In the genomic region with DNA sequence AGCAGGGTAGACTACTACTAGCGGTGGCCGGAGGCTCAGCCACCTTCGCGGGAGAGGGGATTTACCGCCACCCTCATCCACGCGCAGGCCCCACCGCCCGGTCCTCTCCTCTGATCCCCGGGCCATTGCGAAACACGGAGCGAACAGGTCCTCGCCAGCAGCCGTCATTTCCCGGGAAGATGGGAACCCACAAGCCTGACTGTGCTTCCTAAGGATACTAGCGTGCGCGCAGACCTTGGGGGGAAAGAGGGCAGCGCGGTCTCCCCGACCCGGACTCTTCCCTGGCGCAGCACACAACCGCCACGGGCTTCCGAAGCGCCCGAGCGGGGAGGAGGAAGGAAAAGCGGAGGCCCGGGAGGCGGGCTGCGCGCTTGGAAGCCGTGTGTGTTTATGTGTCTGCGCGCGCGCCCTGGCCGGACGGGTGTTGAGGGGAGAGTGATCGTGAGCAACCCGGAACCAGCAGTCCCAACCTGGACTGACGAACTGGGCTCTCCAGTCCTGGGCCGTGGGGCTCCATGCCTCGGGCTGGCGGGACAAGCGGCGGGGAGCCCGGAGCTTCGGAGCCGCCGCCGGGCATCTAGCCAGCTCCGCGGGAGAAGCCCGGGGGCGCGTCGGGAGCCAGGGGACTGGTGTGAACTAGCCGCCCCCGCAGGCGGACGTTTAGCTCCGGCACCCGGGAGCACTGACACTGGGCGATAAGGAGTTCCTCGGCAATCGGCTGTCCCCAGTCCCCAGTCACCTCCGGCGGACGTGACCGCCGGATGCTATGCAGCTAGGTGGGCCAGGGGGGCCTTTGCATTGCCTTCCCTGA, we compare ENCODE assay signal across 1 cellular context.
A peak's percentile ranks its signal among the peaks of the same experiment; 100 is the strongest.
TF ChIP-seq lines count a peak whose summit lies in the region.

No MANE protein-coding gene starts in this region.

TF ChIP-seq in K562, 482 proteins besides CTCF, POLR2A, EP300 and RAD21 (continued from another document and continues in another):
- TF ChIP-seq, protein P1, sequence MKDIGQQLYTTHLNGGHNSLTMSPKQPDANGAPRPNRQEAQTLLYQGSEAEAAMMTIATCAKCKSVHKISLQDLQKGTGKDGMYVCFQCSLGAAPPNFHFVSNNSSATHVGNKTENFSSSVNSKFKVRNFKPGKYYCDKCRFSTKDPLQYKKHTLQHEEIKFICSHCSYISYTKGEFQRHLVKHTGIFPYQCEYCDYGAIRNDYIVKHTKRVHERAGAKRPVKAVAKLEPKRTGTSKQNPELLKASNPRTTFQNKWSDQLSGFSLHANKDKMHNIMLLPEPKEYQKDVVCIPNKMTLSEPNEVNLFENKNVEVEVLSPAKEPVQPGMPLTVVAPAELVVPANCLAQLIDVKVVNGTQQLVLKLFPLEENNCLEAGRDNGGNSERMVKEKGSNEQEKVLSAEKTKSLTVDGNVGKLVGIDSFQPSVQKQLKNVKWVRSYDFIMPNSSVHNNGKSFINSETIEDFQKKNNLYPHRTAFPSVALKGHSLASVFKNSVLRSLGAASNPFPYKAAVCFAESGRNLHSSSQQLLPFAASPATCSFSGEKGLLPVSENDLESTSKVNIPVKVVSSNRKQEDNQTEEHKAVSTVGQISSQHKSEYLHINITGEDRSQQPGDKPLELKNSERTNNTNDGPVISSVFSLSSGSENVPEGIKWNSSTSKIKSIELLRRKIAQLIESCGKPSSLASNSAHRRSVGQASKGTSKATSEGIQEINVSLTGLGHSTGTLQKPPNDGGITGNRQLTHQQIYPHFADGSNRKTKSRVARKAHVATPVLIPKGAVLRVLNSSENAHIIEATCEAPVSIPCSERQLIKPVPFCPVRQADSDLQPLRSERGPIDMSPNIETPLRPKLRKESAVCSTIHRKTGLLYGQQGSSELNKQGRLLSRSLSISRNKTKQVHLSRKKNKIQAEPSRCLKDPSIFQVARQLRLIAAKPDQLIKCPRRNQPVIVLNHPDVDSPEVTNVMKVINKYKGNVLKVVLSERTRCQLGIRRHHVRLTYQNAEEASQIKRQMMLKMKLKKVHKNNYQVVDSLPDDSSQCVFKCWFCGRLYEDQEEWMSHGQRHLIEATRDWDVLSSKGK (CRISPR knock-in tag; IDR thresholded peaks at IDR 0.05) = no peak
- peak; percentile 91 for TF ChIP-seq POLR2G (IDR thresholded peaks at IDR 0.05; ENCODE audit: low read depth, low read length)
- peak; percentile 66; the same call in 1 of the 2 replicates for TF ChIP-seq MTA3 (IDR thresholded peaks at IDR 0.05; ENCODE audit: borderline replicate concordance)
- peak; percentile 76 for TF ChIP-seq FOXM1 (IDR thresholded peaks at IDR 0.05; ENCODE audit: low read depth)
- no peak for TF ChIP-seq FOXM1 (CRISPR knock-in tag; IDR thresholded peaks at IDR 0.05; ENCODE audit: low read depth)
- peak; percentile 98 for TF ChIP-seq RBFOX2 (IDR thresholded peaks at IDR 0.05; ENCODE audit: low read depth, low read length)
- peak; percentile 73; the same call in 1 of the 2 replicates for TF ChIP-seq SMARCC2 (IDR thresholded peaks at IDR 0.05; ENCODE audit: low read depth)
- TF ChIP-seq SMARCA4 (IDR thresholded peaks at IDR 0.05) = peak; percentile 85
- TF ChIP-seq TCF3 (CRISPR knock-in tag; IDR thresholded peaks at IDR 0.05) = peak; percentile 96
- TF ChIP-seq FIP1L1 (IDR thresholded peaks at IDR 0.05; ENCODE audit: low read depth, low read length, poor library complexity, severe bottlenecking) = peak; percentile 44
- TF ChIP-seq, protein P2, sequence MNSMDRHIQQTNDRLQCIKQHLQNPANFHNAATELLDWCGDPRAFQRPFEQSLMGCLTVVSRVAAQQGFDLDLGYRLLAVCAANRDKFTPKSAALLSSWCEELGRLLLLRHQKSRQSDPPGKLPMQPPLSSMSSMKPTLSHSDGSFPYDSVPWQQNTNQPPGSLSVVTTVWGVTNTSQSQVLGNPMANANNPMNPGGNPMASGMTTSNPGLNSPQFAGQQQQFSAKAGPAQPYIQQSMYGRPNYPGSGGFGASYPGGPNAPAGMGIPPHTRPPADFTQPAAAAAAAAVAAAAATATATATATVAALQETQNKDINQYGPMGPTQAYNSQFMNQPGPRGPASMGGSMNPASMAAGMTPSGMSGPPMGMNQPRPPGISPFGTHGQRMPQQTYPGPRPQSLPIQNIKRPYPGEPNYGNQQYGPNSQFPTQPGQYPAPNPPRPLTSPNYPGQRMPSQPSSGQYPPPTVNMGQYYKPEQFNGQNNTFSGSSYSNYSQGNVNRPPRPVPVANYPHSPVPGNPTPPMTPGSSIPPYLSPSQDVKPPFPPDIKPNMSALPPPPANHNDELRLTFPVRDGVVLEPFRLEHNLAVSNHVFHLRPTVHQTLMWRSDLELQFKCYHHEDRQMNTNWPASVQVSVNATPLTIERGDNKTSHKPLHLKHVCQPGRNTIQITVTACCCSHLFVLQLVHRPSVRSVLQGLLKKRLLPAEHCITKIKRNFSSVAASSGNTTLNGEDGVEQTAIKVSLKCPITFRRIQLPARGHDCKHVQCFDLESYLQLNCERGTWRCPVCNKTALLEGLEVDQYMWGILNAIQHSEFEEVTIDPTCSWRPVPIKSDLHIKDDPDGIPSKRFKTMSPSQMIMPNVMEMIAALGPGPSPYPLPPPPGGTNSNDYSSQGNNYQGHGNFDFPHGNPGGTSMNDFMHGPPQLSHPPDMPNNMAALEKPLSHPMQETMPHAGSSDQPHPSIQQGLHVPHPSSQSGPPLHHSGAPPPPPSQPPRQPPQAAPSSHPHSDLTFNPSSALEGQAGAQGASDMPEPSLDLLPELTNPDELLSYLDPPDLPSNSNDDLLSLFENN (IDR thresholded peaks at IDR 0.05; ENCODE audit: low read depth in 2 of 2, low read length in 2 of 2) = peak in 1 of 2 experiments; percentile 99; a peak in 2 of 4 replicates
- peak; percentile 90 for TF ChIP-seq CEBPB (tag; IDR thresholded peaks at IDR 0.05)
- peak; percentile 55 to 65 for TF ChIP-seq NRF1 (conservative IDR thresholded peaks at IDR 0.05 in 1 of 2, IDR thresholded peaks at IDR 0.05 in 1 of 2)
- TF ChIP-seq, protein P3, sequence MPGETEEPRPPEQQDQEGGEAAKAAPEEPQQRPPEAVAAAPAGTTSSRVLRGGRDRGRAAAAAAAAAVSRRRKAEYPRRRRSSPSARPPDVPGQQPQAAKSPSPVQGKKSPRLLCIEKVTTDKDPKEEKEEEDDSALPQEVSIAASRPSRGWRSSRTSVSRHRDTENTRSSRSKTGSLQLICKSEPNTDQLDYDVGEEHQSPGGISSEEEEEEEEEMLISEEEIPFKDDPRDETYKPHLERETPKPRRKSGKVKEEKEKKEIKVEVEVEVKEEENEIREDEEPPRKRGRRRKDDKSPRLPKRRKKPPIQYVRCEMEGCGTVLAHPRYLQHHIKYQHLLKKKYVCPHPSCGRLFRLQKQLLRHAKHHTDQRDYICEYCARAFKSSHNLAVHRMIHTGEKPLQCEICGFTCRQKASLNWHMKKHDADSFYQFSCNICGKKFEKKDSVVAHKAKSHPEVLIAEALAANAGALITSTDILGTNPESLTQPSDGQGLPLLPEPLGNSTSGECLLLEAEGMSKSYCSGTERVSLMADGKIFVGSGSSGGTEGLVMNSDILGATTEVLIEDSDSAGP (CRISPR knock-in tag; IDR thresholded peaks at IDR 0.05) = no peak
- peak; percentile 10 for TF ChIP-seq DACH1 (IDR thresholded peaks at IDR 0.05; ENCODE audit: partially characterized antibody)
- TF ChIP-seq DPF2 (IDR thresholded peaks at IDR 0.05) = peak; percentile 86
- TF ChIP-seq ELF2 (CRISPR knock-in tag; IDR thresholded peaks at IDR 0.05) = no peak
- TF ChIP-seq GATAD2A (IDR thresholded peaks at IDR 0.05) = no peak
- TF ChIP-seq, protein P4, sequence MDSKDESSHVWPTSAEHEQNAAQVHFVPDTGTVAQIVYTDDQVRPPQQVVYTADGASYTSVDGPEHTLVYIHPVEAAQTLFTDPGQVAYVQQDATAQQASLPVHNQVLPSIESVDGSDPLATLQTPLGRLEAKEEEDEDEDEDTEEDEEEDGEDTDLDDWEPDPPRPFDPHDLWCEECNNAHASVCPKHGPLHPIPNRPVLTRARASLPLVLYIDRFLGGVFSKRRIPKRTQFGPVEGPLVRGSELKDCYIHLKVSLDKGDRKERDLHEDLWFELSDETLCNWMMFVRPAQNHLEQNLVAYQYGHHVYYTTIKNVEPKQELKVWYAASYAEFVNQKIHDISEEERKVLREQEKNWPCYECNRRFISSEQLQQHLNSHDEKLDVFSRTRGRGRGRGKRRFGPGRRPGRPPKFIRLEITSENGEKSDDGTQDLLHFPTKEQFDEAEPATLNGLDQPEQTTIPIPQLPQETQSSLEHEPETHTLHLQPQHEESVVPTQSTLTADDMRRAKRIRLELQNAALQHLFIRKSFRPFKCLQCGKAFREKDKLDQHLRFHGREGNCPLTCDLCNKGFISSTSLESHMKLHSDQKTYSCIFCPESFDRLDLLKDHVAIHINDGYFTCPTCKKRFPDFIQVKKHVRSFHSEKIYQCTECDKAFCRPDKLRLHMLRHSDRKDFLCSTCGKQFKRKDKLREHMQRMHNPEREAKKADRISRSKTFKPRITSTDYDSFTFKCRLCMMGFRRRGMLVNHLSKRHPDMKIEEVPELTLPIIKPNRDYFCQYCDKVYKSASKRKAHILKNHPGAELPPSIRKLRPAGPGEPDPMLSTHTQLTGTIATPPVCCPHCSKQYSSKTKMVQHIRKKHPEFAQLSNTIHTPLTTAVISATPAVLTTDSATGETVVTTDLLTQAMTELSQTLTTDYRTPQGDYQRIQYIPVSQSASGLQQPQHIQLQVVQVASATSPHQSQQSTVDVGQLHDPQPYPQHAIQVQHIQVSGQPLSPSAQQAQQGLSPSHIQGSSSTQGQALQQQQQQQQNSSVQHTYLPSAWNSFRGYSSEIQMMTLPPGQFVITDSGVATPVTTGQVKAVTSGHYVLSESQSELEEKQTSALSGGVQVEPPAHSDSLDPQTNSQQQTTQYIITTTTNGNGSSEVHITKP (IDR thresholded peaks at IDR 0.05; ENCODE audit: partially characterized antibody) = peak; percentile 22
- peak; percentile 47 for TF ChIP-seq RB1 (IDR thresholded peaks at IDR 0.05; ENCODE audit: low read depth)
- peak; percentile 61 for TF ChIP-seq MYNN (IDR thresholded peaks at IDR 0.05)
- TF ChIP-seq MYNN (CRISPR knock-in tag; IDR thresholded peaks at IDR 0.05) = no peak
- TF ChIP-seq ZNF584 (CRISPR knock-in tag; IDR thresholded peaks at IDR 0.05; ENCODE audit: low read depth) = peak; percentile 61
- peak; percentile 81 for TF ChIP-seq BRD4 (IDR thresholded peaks at IDR 0.05)
- no peak for TF ChIP-seq PURB (CRISPR knock-in tag; IDR thresholded peaks at IDR 0.05; ENCODE audit: low read depth)
- TF ChIP-seq KLF6 (CRISPR knock-in tag; IDR thresholded peaks at IDR 0.05; ENCODE audit: borderline replicate concordance) = 0 out of 2 replicates have a peak, but pooled peaks have one; percentile 15
- peak; percentile 90 to 95 for TF ChIP-seq ARNT (IDR thresholded peaks at IDR 0.05)
- TF ChIP-seq RBM22 (IDR thresholded peaks at IDR 0.05; ENCODE audit: low read depth, low read length, poor library complexity, severe bottlenecking) = peak; percentile 52
- TF ChIP-seq TBP (optimal IDR thresholded peaks at IDR 0.05; ENCODE audit: low read depth, low read length) = no peak
- TF ChIP-seq, protein P5, sequence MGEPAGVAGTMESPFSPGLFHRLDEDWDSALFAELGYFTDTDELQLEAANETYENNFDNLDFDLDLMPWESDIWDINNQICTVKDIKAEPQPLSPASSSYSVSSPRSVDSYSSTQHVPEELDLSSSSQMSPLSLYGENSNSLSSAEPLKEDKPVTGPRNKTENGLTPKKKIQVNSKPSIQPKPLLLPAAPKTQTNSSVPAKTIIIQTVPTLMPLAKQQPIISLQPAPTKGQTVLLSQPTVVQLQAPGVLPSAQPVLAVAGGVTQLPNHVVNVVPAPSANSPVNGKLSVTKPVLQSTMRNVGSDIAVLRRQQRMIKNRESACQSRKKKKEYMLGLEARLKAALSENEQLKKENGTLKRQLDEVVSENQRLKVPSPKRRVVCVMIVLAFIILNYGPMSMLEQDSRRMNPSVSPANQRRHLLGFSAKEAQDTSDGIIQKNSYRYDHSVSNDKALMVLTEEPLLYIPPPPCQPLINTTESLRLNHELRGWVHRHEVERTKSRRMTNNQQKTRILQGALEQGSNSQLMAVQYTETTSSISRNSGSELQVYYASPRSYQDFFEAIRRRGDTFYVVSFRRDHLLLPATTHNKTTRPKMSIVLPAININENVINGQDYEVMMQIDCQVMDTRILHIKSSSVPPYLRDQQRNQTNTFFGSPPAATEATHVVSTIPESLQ (CRISPR knock-in tag; IDR thresholded peaks at IDR 0.05) = peak; percentile 54; the same call in 1 of the 2 replicates
- no peak for TF ChIP-seq NR2C2 (CRISPR knock-in tag; IDR thresholded peaks at IDR 0.05)
- TF ChIP-seq NR2C2 (tag; IDR thresholded peaks at IDR 0.05) = no peak
- TF ChIP-seq POLR2AphosphoS5 (IDR thresholded peaks at IDR 0.05; ENCODE audit: control insufficient read depth, insufficient read depth, low read depth, low read length) = peak; percentile 80
- no peak for TF ChIP-seq COPS2 (conservative IDR thresholded peaks at IDR 0.05)
- TF ChIP-seq ZNF699 (CRISPR knock-in tag; IDR thresholded peaks at IDR 0.05; ENCODE audit: insufficient replicate concordance) = no peak
- TF ChIP-seq ZKSCAN8 (CRISPR knock-in tag; IDR thresholded peaks at IDR 0.05) = peak; percentile 46; the same call in 1 of the 2 replicates
- peak; percentile 98 for TF ChIP-seq EGR1 (conservative IDR thresholded peaks at IDR 0.05)
- peak; percentile 100 for TF ChIP-seq HMGN3 (IDR thresholded peaks at IDR 0.05; ENCODE audit: borderline replicate concordance, extremely low read depth, insufficient read length, low read depth, low read length)
- peak; percentile 55 for TF ChIP-seq GABPA (tag; conservative IDR thresholded peaks at IDR 0.05; ENCODE audit: low read depth)
- TF ChIP-seq PML (IDR thresholded peaks at IDR 0.05; ENCODE audit: low read length) = peak; percentile 77
- peak; percentile 13 for TF ChIP-seq MEIS2 (IDR thresholded peaks at IDR 0.05; ENCODE audit: partially characterized antibody)
- 0 out of 2 replicates have a peak, but pooled peaks have one; percentile 19 for TF ChIP-seq TCF7 (IDR thresholded peaks at IDR 0.05; ENCODE audit: borderline replicate concordance)
- TF ChIP-seq, protein P6, sequence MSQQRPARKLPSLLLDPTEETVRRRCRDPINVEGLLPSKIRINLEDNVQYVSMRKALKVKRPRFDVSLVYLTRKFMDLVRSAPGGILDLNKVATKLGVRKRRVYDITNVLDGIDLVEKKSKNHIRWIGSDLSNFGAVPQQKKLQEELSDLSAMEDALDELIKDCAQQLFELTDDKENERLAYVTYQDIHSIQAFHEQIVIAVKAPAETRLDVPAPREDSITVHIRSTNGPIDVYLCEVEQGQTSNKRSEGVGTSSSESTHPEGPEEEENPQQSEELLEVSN (IDR thresholded peaks at IDR 0.05; ENCODE audit: borderline replicate concordance in 1 of 2, extremely low read depth in 1 of 2, insufficient read depth in 1 of 2, insufficient read length in 1 of 2, low read depth in 1 of 2, low read length in 1 of 2, poor library complexity in 1 of 2, severe bottlenecking in 1 of 2) = peak; percentile 45 to 84
- TF ChIP-seq ZNF431 (CRISPR knock-in tag; IDR thresholded peaks at IDR 0.05) = 0 out of 2 replicates have a peak, but pooled peaks have one; percentile 15
- TF ChIP-seq MCM2 (IDR thresholded peaks at IDR 0.05; ENCODE audit: low read depth) = no peak
- TF ChIP-seq CREB1 (IDR thresholded peaks at IDR 0.05) = peak; percentile 71
- TF ChIP-seq CREB1 (CRISPR knock-in tag; IDR thresholded peaks at IDR 0.05) = peak; percentile 44; the same call in 1 of the 2 replicates
- TF ChIP-seq CCNT2 (IDR thresholded peaks at IDR 0.05; ENCODE audit: borderline replicate concordance, extremely low read depth, insufficient read length, low read depth, low read length) = peak; percentile 100
- peak; percentile 57; the same call in 1 of the 2 replicates for TF ChIP-seq CTBP1 (IDR thresholded peaks at IDR 0.05; ENCODE audit: borderline replicate concordance)
